ENCODE assay signal across 8 cellular contexts in genomic region chr11:65083134-65083833, GRCh38. TPM values are rescaled to one million over a fixed set of nuclear protein-coding genes. Genes with fewer than 3 reads are reported as not detected.
DNase-seq lines count a peak whose midpoint lies in the region; ATAC-seq and TF ChIP-seq lines count a peak whose summit lies in the region.

No MANE protein-coding gene starts in this region.

- H3K36me3 ChIP-seq in right atrium auricular region (peaks cover 16% of the 10 kb centered on the region), neuronal stem cell (replicated peaks in 1 of 2; ENCODE audit: control insufficient read depth in 2 of 2, insufficient read depth in 2 of 2, low read length in 2 of 2) (peaks cover 45 to 78% of the 10 kb centered on the region in 2 donors)

- no peak overlapping the region for H3K18ac ChIP-seq in neuronal stem cell (ENCODE audit: low read length)

- ATAC-seq in Right ventricle myocardium inferior (no peak), HG02870 (IDR thresholded peaks at IDR 0.05; ENCODE audit: unreplicated experiment) (no peak)

- H2BK120ac ChIP-seq in neuronal stem cell (ENCODE audit: low read depth, low read length) = no peak overlapping the region

- H2AFZ ChIP-seq in neuronal stem cell (ENCODE audit: low read length) = peak overlapping the region; percentile 91

- H3K27ac ChIP-seq in right atrium auricular region (peak overlapping the region; percentile 90 to 93), dorsolateral prefrontal cortex (peak overlapping the region in 25 of 59 donors; percentile 66 to 96 (median 88)), neuronal stem cell (replicated peaks; ENCODE audit: low read length) (no peak overlapping the region)

- H4K8ac ChIP-seq in neuronal stem cell (ENCODE audit: low read depth, low read length) = no peak overlapping the region

- TF ChIP-seq CTCF in right atrium auricular region (IDR thresholded peaks at IDR 0.05) = no peak
- no peak for TF ChIP-seq CTCF in dorsolateral prefrontal cortex (IDR thresholded peaks at IDR 0.05 in 54 of 56, conservative IDR thresholded peaks at IDR 0.05 in 2 of 56; ENCODE audit: low read depth in 1 of 56, partially characterized antibody in 56 of 56)

- no peak overlapping the region for H4K91ac ChIP-seq in neuronal stem cell (ENCODE audit: low read depth, low read length, poor library complexity)

- no peak overlapping the region for H3K14ac ChIP-seq in neuronal stem cell (ENCODE audit: low read length)

- no CpG with 5 or more reads among the region's 13 CpGs for WGBS in neuronal stem cell (ENCODE audit: extremely low coverage in 2 of 2, insufficient read length in 2 of 2, insufficient replicate concordance in 1 of 2), 2 donors

- no peak overlapping the region for H3K4ac ChIP-seq in neuronal stem cell (ENCODE audit: low read length)

- H2BK15ac ChIP-seq in neuronal stem cell (ENCODE audit: low read length) = no peak overlapping the region

- no peak overlapping the region for H3K23ac ChIP-seq in neuronal stem cell (ENCODE audit: low read depth, low read length, poor library complexity)

- no peaks in the 10 kb centered on the region for H3K9me3 ChIP-seq in right atrium auricular region
- H3K9me3 ChIP-seq in neuronal stem cell (replicated peaks in 1 of 2; ENCODE audit: control insufficient read depth in 2 of 2, insufficient read depth in 1 of 2, low read depth in 1 of 2, low read length in 2 of 2) = no peaks in the 10 kb centered on the region

- H2AK5ac ChIP-seq in neuronal stem cell (ENCODE audit: low read depth, low read length) = no peak overlapping the region

- DNase-seq in right atrium auricular region (ENCODE audit: low spot score) = no peak
- DNase-seq in Right ventricle myocardium inferior (ENCODE audit: missing footprints) = no peak
- no peak for DNase-seq in Jurkat, Clone E6-1 (ENCODE audit: low read depth, low spot score)
- no peak for DNase-seq in dorsolateral prefrontal cortex
- no peak for DNase-seq in neuronal stem cell (ENCODE audit: low spot score)
- no peak for DNase-seq in SW 1271 (lab: John Stamatoyannopoulos, UW)
- DNase-seq in NCI-H2227 (lab: John Stamatoyannopoulos, UW; ENCODE audit: unreplicated experiment) = no peak

- H3K4me3 ChIP-seq in right atrium auricular region (peak overlapping the region; percentile 91 to 92), dorsolateral prefrontal cortex (peak overlapping the region; percentile 54 to 100 (median 82)), neuronal stem cell (ENCODE audit: low read length in 2 of 2) (peak overlapping the region; percentile 90 to 93)
- peak overlapping the region; percentile 99 for H3K4me3 ChIP-seq in Jurkat, Clone E6-1 (ENCODE audit: low read length)

- H2BK5ac ChIP-seq in neuronal stem cell (ENCODE audit: low read length) = no peak overlapping the region

- H3K9ac ChIP-seq in neuronal stem cell (ENCODE audit: low read depth, low read length, poor library complexity) = no peak overlapping the region

- peaks cover 6% of the 10 kb centered on the region for H3K79me1 ChIP-seq in neuronal stem cell (ENCODE audit: low read depth, low read length)

- peak overlapping the region; percentile 72 for H3K4me2 ChIP-seq in neuronal stem cell (ENCODE audit: insufficient read depth, low read length, poor library complexity, severe bottlenecking)

- intact Hi-C loops in Right ventricle myocardium inferior (cut with DNase I) = loop anchor here (5.0 kb wide), 2 partner anchors 41 to 56 kb away; partner anchors contain the start of genes SAC3D1 and SNX15
- intact Hi-C loops in dorsolateral prefrontal cortex (cut with DNase I) = loop anchor here (5.0 to 10.0 kb wide), 3 partner anchors 41 to 68 kb away; partner anchors contain the start of genes SAC3D1 (in 2 of the 2) and ARL2 (in 1 of the 2)

- no peaks in the 10 kb centered on the region for H3K27me3 ChIP-seq in right atrium auricular region
- no peaks in the 10 kb centered on the region for H3K27me3 ChIP-seq in dorsolateral prefrontal cortex
- H3K27me3 ChIP-seq in neuronal stem cell (ENCODE audit: control insufficient read depth in 3 of 3, insufficient read depth in 3 of 3, low read depth in 1 of 3, low read length in 3 of 3) = no peaks in the 10 kb centered on the region

- H3K4me1 ChIP-seq in right atrium auricular region (peaks cover 0 to 24% of the 10 kb centered on the region in 2 donors), neuronal stem cell (ENCODE audit: control insufficient read depth in 2 of 2, insufficient read depth in 1 of 2, low read depth in 1 of 2, low read length in 2 of 2) (peaks cover 4 to 12% of the 10 kb centered on the region in 2 donors)

- H2BK12ac ChIP-seq in neuronal stem cell (ENCODE audit: low read length) = no peak overlapping the region

RNA-seq across cellular contexts. Expression of gene CDCA5, which starts 0.6 kb away (rescaled TPM):
- under 1 TPM; 0.16 to 0.52 TPM for total RNA-seq in right atrium auricular region
- 1.7 TPM for total RNA-seq in Right ventricle myocardium inferior
- 147 TPM for polyA plus RNA-seq in Jurkat, Clone E6-1 (2012; ENCODE audit: insufficient read depth, insufficient read length)
- total RNA-seq in dorsolateral prefrontal cortex = 1 to 10 TPM; 1.3 to 8.1 (median 4.6) TPM
- polyA plus RNA-seq in neuronal stem cell (2013, experiment 1 of 2) = 31.7 TPM
- polyA plus RNA-seq in neuronal stem cell (2013, experiment 2 of 2) = 31.8 TPM

RNA-seq across cellular contexts. Expression of gene ZFPL1, which starts 0.7 kb away (rescaled TPM):
- total RNA-seq in right atrium auricular region (10 to 100 TPM; 26.7 to 38.4 TPM), Right ventricle myocardium inferior (25.0 TPM), dorsolateral prefrontal cortex (10 to 100 TPM; 27.8 to 62.4 (median 38.9) TPM)
- 33.6 TPM for polyA plus RNA-seq in Jurkat, Clone E6-1 (2012; ENCODE audit: insufficient read depth, insufficient read length)
- polyA plus RNA-seq in neuronal stem cell (2013, experiment 1 of 2) = 45.8 TPM
- polyA plus RNA-seq in neuronal stem cell (2013, experiment 2 of 2) = 47.0 TPM

RNA-seq across cellular contexts. Expression of gene VPS51, which starts 12.7 kb away (rescaled TPM):
- total RNA-seq in right atrium auricular region = 100 to 1,000 TPM in 1 of 2 donors, 10 to 100 TPM in 1; 98.5 to 147 TPM
- total RNA-seq in Right ventricle myocardium inferior = 95.2 TPM
- polyA plus RNA-seq in Jurkat, Clone E6-1 (2012; ENCODE audit: insufficient read depth, insufficient read length) = 98.6 TPM
- 100 to 1,000 TPM in 119 of 120 experiments, 10 to 100 TPM in 1; 97.3 to 182 (median 137) TPM for total RNA-seq in dorsolateral prefrontal cortex
- 58.1 TPM for polyA plus RNA-seq in neuronal stem cell (2013, experiment 1 of 2)
- 53.7 TPM for polyA plus RNA-seq in neuronal stem cell (2013, experiment 2 of 2)

RNA-seq across cellular contexts. Expression of gene NAALADL1, which starts 24.9 kb away (rescaled TPM):
- total RNA-seq in right atrium auricular region = 10 to 100 TPM in 1 of 2 donors, 1 to 10 TPM in 1; 6.0 to 18.9 TPM
- total RNA-seq in Right ventricle myocardium inferior = 3.4 TPM
- polyA plus RNA-seq in Jurkat, Clone E6-1 (2012; ENCODE audit: insufficient read depth, insufficient read length) = 1.3 TPM
- total RNA-seq in dorsolateral prefrontal cortex = 1 to 10 TPM in 114 of 120 experiments, under 1 TPM in 4, not detected in 2; 0.38 to 7.0 (median 2.4) TPM
- polyA plus RNA-seq in neuronal stem cell (2013, experiment 1 of 2) = 3.3 TPM
- 2.6 TPM for polyA plus RNA-seq in neuronal stem cell (2013, experiment 2 of 2)

RNA-seq across cellular contexts. Expression of gene TM7SF2, which starts 28.4 kb away (rescaled TPM):
- total RNA-seq in right atrium auricular region = 100 to 1,000 TPM; 134 to 199 TPM
- total RNA-seq in Right ventricle myocardium inferior = 53.1 TPM
- polyA plus RNA-seq in Jurkat, Clone E6-1 (2012; ENCODE audit: insufficient read depth, insufficient read length) = 42.4 TPM
- total RNA-seq in dorsolateral prefrontal cortex = 10 to 100 TPM; 26.8 to 66.8 (median 45.6) TPM
- 50.3 TPM for polyA plus RNA-seq in neuronal stem cell (2013, experiment 1 of 2)
- polyA plus RNA-seq in neuronal stem cell (2013, experiment 2 of 2) = 46.9 TPM
